Comparison of ENCODE assay signal across 8 cellular contexts in the genomic region with DNA sequence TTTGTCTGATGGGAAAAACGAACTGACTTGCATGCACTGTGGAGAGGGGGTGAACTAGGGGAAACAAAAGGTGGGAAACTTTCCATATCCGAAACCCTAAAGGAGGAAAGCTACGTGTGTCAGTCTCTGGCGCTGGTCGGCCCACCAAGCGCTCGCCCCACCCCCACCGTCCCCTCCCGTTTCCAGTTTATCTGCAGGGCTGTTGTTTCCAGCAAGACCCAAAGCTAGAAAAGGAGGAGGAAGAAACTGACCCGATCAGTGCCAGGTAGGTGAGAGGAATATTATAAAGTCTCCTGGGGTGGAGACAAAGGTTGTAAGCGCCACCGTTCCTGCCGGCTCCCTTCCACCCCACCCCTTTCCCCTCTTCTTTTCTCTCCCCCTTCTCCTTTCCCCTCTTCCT.
DNase-seq lines count a peak whose midpoint lies in the region; ATAC-seq, FAIRE-seq and TF ChIP-seq lines count a peak whose summit lies in the region.

No MANE protein-coding gene starts in this region.

- H3K9me3 Mint-ChIP-seq in nephron = peaks cover 3% of the 10 kb centered on the region

- TF ChIP-seq POLR2A in erythroblast (IDR thresholded peaks at IDR 0.05; ENCODE audit: low read length) = no peak

- no peak for TF ChIP-seq CTCF in RWPE1 (conservative IDR thresholded peaks at IDR 0.05; ENCODE audit: low read depth)
- TF ChIP-seq CTCF in nephron (IDR thresholded peaks at IDR 0.05; ENCODE audit: unreplicated experiment in 3 of 3) = no peak
- TF ChIP-seq CTCF in D721Med (IDR thresholded peaks at IDR 0.05; ENCODE audit: insufficient read depth, missing control alignments) = no peak

- peak overlapping the region; percentile 98 to 99 (median 99) for H3K4me3 Mint-ChIP-seq in nephron

- H3K4me1 Mint-ChIP-seq in nephron = peaks cover 17% of the 10 kb centered on the region

- FAIRE-seq in D721Med (lab: Jason Lieb, UNC) = no peak

- DNase-seq in RWPE1 (ENCODE audit: low spot score) (no peak), erythroblast (lab: John Stamatoyannopoulos, UW) (peak; percentile 21 to 30), NCI-H187 (lab: John Stamatoyannopoulos, UW) (no peak), D721Med (ENCODE audit: insufficient read length, low spot score) (no peak)

- POLR2A ChIA-PET in RWPE1 (lab: Yijun Ruan, JAX; ENCODE audit: low non-redundant PET) = no interaction called here

- CTCF ChIA-PET in RWPE1 (lab: Yijun Ruan, JAX) = interaction anchor here (0.7 kb wide), 1 partner anchor 146 kb away, joined by 3 read pairs; no protein-coding TSS in a partner anchor

- H3K27ac ChIP-seq in RWPE1 = peak overlapping the region; percentile 79

- peak; percentile 24 for ATAC-seq in GM21529 (IDR thresholded peaks at IDR 0.05; ENCODE audit: unreplicated experiment)
- ATAC-seq in HG03108 (IDR thresholded peaks at IDR 0.05; ENCODE audit: unreplicated experiment) = no peak
- no peak for ATAC-seq in GM18511 (IDR thresholded peaks at IDR 0.05; ENCODE audit: unreplicated experiment)

- H3K36me3 Mint-ChIP-seq in nephron (ENCODE audit: low read depth) = peaks cover 27% of the 10 kb centered on the region

- H3K27me3 Mint-ChIP-seq in nephron (ENCODE audit: low read depth) = no peaks in the 10 kb centered on the region

- H3K27ac Mint-ChIP-seq in nephron = peak overlapping the region; percentile 96 to 99 (median 98)

Comparison
In these comparisons a context has a peak if more than half of its experiments do, and no peak if none do; other contexts are left out.
1. DNase-seq: peak in erythroblast (2 of 2); none in RWPE1 (single experiment), NCI-H187 (0 of 2) and D721Med (single experiment).